Comparison of ENCODE assay signal across 10 cellular contexts in the genomic region with DNA sequence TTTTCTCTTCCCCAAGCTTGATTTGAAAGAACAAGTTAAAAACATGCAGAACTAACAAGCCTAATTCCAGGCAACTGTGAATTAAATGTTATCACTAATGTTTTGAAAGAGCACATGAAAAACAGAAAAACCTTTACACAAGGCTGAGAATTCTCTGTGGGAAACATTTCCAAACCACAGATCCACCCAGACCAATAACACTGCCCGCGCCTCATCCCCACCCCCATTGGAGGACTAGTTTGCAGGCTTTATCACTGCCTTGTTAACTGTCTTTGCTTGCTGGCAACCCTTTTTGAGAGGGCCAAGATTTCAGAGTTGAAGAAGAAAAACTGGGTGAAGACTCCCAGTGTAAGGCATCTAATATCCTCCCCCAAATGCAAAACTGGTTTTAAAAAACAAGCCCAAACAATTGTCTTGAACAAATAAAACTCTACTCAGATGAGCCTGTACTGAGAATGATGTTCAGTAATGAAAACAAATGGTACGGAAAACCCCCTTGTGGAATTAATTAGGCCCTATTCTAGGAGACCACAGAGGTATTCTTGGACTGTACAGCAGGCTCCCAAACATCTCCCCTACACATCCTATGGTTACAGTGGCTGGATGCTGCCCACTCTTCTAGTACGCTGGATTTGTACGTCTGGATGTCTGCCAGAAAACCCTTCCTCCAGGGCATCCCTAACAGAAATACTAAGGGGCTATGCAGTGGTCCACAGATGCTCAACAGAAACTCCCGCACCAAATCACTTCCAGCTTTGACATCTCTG. TPM values are rescaled to one million over a fixed set of nuclear protein-coding genes. Genes with fewer than 3 reads are reported as not detected.
DNase-seq lines count a peak whose midpoint lies in the region; ATAC-seq and TF ChIP-seq lines count a peak whose summit lies in the region.
"Had no signal": no experiment of that assay in that cellular context is flagged by ENCODE, and none has a peak within 500 bp of the region (broad histone marks: within the 10 kb centered on the region; RNA-seq: fewer than 3 reads in every experiment).

No MANE protein-coding gene starts in this region.

- H3K27ac Mint-ChIP-seq in naive thymus-derived CD8-positive, alpha-beta T cell, result peak overlapping the region in 8 of 10 donors; percentile 45 to 97 (median 70)

- ATAC-seq in naive thymus-derived CD8-positive, alpha-beta T cell, result no peak

- peaks cover 37 to 90% (median 82%) of the 10 kb centered on the region in 4 donors for H3K4me1 Mint-ChIP-seq in naive thymus-derived CD8-positive, alpha-beta T cell

- TF ChIP-seq CTCF in choroid plexus epithelial cell (conservative IDR thresholded peaks at IDR 0.05; ENCODE audit: low read depth, low read length), result no peak

- H3K27me3 Mint-ChIP-seq in naive thymus-derived CD8-positive, alpha-beta T cell, result no peaks in the 10 kb centered on the region

- peak overlapping the region in 9 of 10 donors; percentile 30 to 90 (median 61) for H3K4me3 Mint-ChIP-seq in naive thymus-derived CD8-positive, alpha-beta T cell

- H3K4me3 ChIP-seq in choroid plexus epithelial cell (ENCODE audit: low read depth, low read length), result no peak overlapping the region
- no peak overlapping the region for H3K4me3 ChIP-seq in H7 (ENCODE audit: insufficient read depth, low read depth, low read length)

- H3K9me3 Mint-ChIP-seq in naive thymus-derived CD8-positive, alpha-beta T cell, result no peaks in the 10 kb centered on the region

- POLR2A ChIA-PET in naive thymus-derived CD8-positive, alpha-beta T cell (lab: Charles Lee), result no interaction called here

- no peaks in the 10 kb centered on the region for H3K27me3 ChIP-seq in H7 (ENCODE audit: control insufficient read depth, insufficient read depth, low read length)

- H3K36me3 ChIP-seq in H7 (replicated peaks; ENCODE audit: control insufficient read depth, insufficient read depth, low read length), result peaks cover 18% of the 10 kb centered on the region

- peak; percentile 12 for DNase-seq in stimulated activated CD4-positive, alpha-beta T cell treated with anti-CD3 and anti-CD28 coated beads, Interleukin-4, amount 100 ng/mL, for 24 hours
- no peak for DNase-seq in stimulated activated CD4-positive, alpha-beta T cell treated with anti-CD3 and anti-CD28 coated beads, Interleukin-4, amount 100 ng/mL, for 4 hours
- peak; percentile 58 for DNase-seq in choroid plexus epithelial cell (ENCODE audit: low read depth)
- DNase-seq in naive thymus-derived CD8-positive, alpha-beta T cell, result no peak
- no peak for DNase-seq in H7
- no peak for DNase-seq in CD1c-positive myeloid dendritic cell (ENCODE audit: extremely low spot score)
- no peak for DNase-seq in UCSD-AML1 (lab: John Stamatoyannopoulos, UW; ENCODE audit: unreplicated experiment)
- no peak for DNase-seq in NCI-H2196 treated with DMSO at 0.1 percent for 48 hours (lab: John Stamatoyannopoulos, UW; ENCODE audit: unreplicated experiment)
- DNase-seq: DMS 273 treated with DMSO at 0.1 percent for 48 hours, NCI-H526 treated with DMSO at 0.1 percent for 48 hours had no signal

- peaks cover 0 to 75% (median 34%) of the 10 kb centered on the region in 3 donors for H3K36me3 Mint-ChIP-seq in naive thymus-derived CD8-positive, alpha-beta T cell

RNA-seq across cellular contexts. Expression of gene MAX, which starts 5.8 kb away (rescaled TPM):
- total RNA-seq in naive thymus-derived CD8-positive, alpha-beta T cell, result 100 to 1,000 TPM; 200 to 216 TPM
- 100 to 1,000 TPM; 121 to 140 (median 131) TPM for polyA plus RNA-seq in naive thymus-derived CD8-positive, alpha-beta T cell
- 20.3 and 21.6 TPM in 2 replicates for total RNA-seq in H7 (2014; rRNA removed; shearing (Covaris generic))

Comparison
In these comparisons a context has a peak if more than half of its experiments do, and no peak if none do; other contexts are left out.
1. DNase-seq: peak in stimulated activated CD4-positive, alpha-beta T cell treated with anti-CD3 and anti-CD28 coated beads, Interleukin-4, amount 100 ng/mL, for 24 hours (single experiment) and choroid plexus epithelial cell (single experiment); none in stimulated activated CD4-positive, alpha-beta T cell treated with anti-CD3 and anti-CD28 coated beads, Interleukin-4, amount 100 ng/mL, for 4 hours (0 of 2), naive thymus-derived CD8-positive, alpha-beta T cell (0 of 10), H7 (single experiment), CD1c-positive myeloid dendritic cell (single experiment), UCSD-AML1 (single experiment) and NCI-H2196 treated with DMSO at 0.1 percent for 48 hours (single experiment).